Comparison of ENCODE assay signal across 1 cellular context in genomic region chr17:60525624-60526514, GRCh38.
TF ChIP-seq lines count a peak whose summit lies in the region.

Gene APPBP2 (minus strand): TSS chr17:60526242. CDS start chr17:60525931, 311 bp downstream.

TF ChIP-seq in HepG2, 621 proteins besides CTCF, POLR2A, EP300 and RAD21 (continued from another document and continues in another):
- TF ChIP-seq, protein P1, sequence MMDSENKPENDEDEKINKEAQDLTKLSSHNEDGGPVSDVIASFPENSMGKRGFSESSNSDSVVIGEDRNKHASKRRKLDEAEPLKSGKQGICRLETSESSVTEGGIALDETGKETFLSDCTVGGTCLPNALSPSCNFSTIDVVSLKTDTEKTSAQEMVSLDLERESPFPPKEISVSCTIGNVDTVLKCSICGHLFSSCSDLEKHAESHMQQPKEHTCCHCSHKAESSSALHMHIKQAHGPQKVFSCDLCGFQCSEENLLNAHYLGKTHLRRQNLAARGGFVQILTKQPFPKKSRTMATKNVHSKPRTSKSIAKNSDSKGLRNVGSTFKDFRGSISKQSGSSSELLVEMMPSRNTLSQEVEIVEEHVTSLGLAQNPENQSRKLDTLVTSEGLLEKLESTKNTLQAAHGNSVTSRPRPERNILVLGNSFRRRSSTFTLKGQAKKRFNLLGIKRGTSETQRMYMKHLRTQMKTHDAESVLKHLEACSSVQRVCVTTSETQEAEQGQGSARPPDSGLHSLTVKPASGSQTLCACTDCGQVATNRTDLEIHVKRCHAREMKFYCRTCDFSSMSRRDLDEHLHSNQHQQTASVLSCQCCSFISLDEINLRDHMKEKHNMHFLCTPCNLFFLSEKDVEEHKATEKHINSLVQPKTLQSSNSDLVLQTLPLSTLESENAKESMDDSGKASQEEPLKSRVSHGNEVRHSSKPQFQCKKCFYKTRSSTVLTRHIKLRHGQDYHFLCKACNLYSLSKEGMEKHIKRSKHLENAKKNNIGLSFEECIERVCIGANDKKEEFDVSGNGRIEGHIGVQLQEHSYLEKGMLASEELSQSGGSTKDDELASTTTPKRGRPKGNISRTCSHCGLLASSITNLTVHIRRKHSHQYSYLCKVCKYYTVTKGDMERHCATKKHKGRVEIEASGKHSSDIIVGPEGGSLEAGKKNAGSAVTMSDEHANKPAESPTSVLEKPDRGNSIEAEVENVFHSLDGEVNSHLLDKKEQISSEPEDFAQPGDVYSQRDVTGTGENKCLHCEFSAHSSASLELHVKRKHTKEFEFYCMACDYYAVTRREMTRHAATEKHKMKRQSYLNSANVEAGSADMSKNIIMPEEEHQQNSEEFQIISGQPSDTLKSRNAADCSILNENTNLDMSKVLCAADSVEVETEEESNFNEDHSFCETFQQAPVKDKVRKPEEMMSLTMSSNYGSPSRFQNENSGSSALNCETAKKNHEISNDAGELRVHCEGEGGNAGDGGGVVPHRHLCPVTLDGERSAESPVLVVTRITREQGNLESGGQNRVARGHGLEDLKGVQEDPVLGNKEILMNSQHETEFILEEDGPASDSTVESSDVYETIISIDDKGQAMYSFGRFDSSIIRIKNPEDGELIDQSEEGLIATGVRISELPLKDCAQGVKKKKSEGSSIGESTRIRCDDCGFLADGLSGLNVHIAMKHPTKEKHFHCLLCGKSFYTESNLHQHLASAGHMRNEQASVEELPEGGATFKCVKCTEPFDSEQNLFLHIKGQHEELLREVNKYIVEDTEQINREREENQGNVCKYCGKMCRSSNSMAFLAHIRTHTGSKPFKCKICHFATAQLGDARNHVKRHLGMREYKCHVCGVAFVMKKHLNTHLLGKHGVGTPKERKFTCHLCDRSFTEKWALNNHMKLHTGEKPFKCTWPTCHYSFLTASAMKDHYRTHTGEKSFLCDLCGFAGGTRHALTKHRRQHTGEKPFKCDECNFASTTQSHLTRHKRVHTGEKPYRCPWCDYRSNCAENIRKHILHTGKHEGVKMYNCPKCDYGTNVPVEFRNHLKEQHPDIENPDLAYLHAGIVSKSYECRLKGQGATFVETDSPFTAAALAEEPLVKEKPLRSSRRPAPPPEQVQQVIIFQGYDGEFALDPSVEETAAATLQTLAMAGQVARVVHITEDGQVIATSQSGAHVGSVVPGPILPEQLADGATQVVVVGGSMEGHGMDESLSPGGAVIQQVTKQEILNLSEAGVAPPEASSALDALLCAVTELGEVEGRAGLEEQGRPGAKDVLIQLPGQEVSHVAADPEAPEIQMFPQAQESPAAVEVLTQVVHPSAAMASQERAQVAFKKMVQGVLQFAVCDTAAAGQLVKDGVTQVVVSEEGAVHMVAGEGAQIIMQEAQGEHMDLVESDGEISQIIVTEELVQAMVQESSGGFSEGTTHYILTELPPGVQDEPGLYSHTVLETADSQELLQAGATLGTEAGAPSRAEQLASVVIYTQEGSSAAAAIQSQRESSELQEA (CRISPR knock-in tag; IDR thresholded peaks at IDR 0.05; ENCODE audit: not compliant biosample characterization) = peak; percentile 70
- no peak for TF ChIP-seq HMG20A (CRISPR knock-in tag; IDR thresholded peaks at IDR 0.05; ENCODE audit: borderline replicate concordance)
- no peak for TF ChIP-seq EZH2 (conservative IDR thresholded peaks at IDR 0.05; ENCODE audit: low read depth, low read length)
- peak; percentile 94 for TF ChIP-seq WIZ (CRISPR knock-in tag; IDR thresholded peaks at IDR 0.05)
- TF ChIP-seq, protein P2, sequence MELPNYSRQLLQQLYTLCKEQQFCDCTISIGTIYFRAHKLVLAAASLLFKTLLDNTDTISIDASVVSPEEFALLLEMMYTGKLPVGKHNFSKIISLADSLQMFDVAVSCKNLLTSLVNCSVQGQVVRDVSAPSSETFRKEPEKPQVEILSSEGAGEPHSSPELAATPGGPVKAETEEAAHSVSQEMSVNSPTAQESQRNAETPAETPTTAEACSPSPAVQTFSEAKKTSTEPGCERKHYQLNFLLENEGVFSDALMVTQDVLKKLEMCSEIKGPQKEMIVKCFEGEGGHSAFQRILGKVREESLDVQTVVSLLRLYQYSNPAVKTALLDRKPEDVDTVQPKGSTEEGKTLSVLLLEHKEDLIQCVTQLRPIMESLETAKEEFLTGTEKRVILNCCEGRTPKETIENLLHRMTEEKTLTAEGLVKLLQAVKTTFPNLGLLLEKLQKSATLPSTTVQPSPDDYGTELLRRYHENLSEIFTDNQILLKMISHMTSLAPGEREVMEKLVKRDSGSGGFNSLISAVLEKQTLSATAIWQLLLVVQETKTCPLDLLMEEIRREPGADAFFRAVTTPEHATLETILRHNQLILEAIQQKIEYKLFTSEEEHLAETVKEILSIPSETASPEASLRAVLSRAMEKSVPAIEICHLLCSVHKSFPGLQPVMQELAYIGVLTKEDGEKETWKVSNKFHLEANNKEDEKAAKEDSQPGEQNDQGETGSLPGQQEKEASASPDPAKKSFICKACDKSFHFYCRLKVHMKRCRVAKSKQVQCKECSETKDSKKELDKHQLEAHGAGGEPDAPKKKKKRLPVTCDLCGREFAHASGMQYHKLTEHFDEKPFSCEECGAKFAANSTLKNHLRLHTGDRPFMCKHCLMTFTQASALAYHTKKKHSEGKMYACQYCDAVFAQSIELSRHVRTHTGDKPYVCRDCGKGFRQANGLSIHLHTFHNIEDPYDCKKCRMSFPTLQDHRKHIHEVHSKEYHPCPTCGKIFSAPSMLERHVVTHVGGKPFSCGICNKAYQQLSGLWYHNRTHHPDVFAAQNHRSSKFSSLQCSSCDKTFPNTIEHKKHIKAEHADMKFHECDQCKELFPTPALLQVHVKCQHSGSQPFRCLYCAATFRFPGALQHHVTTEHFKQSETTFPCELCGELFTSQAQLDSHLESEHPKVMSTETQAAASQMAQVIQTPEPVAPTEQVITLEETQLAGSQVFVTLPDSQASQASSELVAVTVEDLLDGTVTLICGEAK (IDR thresholded peaks at IDR 0.05) = no peak
- TF ChIP-seq, protein P2 (CRISPR knock-in tag; IDR thresholded peaks at IDR 0.05) = peak; percentile 79
- TF ChIP-seq ZNF383 (CRISPR knock-in tag; IDR thresholded peaks at IDR 0.05; ENCODE audit: borderline replicate concordance) = 0 out of 2 replicates have a peak, but pooled peaks have one; percentile 59
- peak; percentile 85 for TF ChIP-seq PHF5A (CRISPR knock-in tag; IDR thresholded peaks at IDR 0.05; ENCODE audit: low read depth, unreplicated experiment)
- TF ChIP-seq ZKSCAN5 (CRISPR knock-in tag; IDR thresholded peaks at IDR 0.05) = peak; percentile 61; the same call in 1 of the 2 replicates
- no peak for TF ChIP-seq TOE1 (CRISPR knock-in tag; IDR thresholded peaks at IDR 0.05)
- TF ChIP-seq CREM (IDR thresholded peaks at IDR 0.05) = peak; percentile 94
- peak; percentile 44; the same call in 1 of the 2 replicates for TF ChIP-seq CREM (CRISPR knock-in tag; IDR thresholded peaks at IDR 0.05)
- TF ChIP-seq KLF9 (CRISPR knock-in tag; IDR thresholded peaks at IDR 0.05; ENCODE audit: low read depth) = peak; percentile 63; the same call in 1 of the 2 replicates
- TF ChIP-seq HDAC2 (CRISPR knock-in tag; IDR thresholded peaks at IDR 0.05) = peak; percentile 69
- TF ChIP-seq NFYC (CRISPR knock-in tag; IDR thresholded peaks at IDR 0.05) = no peak; the same call in 1 of the 2 replicates
- TF ChIP-seq HNRNPH1 (optimal IDR thresholded peaks at IDR 0.05; ENCODE audit: low read depth, low read length) = no peak
- no peak for TF ChIP-seq STAT6 (CRISPR knock-in tag; IDR thresholded peaks at IDR 0.05; ENCODE audit: borderline replicate concordance)
- peak; percentile 74; the same call in 1 of the 2 replicates for TF ChIP-seq SNAPC4 (CRISPR knock-in tag; IDR thresholded peaks at IDR 0.05)
